ENCODE assay signal across 2 cellular contexts in genomic region chr6:82396964-82397761, GRCh38.
A peak's percentile ranks its signal among the peaks of the same experiment; 100 is the strongest.
TF ChIP-seq lines count a peak whose summit lies in the region.

No MANE protein-coding gene starts in this region.

TF ChIP-seq in HCT116, 20 proteins besides CTCF, POLR2A, EP300 and RAD21 (continued from another document):
- TF ChIP-seq FOSL1 (IDR thresholded peaks at IDR 0.05; ENCODE audit: low read depth) (peak; percentile 92), ELF1 (IDR thresholded peaks at IDR 0.05; ENCODE audit: borderline replicate concordance, low read depth) (no peak; the same call in 1 of the 2 replicates), ZFX (IDR thresholded peaks at IDR 0.05) (no peak), ZBTB33 (IDR thresholded peaks at IDR 0.05; ENCODE audit: extremely low read depth, insufficient replicate concordance, low read length) (peak; percentile 31), ATF3 (IDR thresholded peaks at IDR 0.05) (peak; percentile 71), ZNF274 (IDR thresholded peaks at IDR 0.05; ENCODE audit: low read depth, low read length) (no peak), SRF (IDR thresholded peaks at IDR 0.05; ENCODE audit: low read depth) (peak; percentile 88), SP1 (IDR thresholded peaks at IDR 0.05; ENCODE audit: low read depth) (peak; percentile 84), JUND (IDR thresholded peaks at IDR 0.05) (peak; percentile 88)
- TF ChIP-seq, protein P1, sequence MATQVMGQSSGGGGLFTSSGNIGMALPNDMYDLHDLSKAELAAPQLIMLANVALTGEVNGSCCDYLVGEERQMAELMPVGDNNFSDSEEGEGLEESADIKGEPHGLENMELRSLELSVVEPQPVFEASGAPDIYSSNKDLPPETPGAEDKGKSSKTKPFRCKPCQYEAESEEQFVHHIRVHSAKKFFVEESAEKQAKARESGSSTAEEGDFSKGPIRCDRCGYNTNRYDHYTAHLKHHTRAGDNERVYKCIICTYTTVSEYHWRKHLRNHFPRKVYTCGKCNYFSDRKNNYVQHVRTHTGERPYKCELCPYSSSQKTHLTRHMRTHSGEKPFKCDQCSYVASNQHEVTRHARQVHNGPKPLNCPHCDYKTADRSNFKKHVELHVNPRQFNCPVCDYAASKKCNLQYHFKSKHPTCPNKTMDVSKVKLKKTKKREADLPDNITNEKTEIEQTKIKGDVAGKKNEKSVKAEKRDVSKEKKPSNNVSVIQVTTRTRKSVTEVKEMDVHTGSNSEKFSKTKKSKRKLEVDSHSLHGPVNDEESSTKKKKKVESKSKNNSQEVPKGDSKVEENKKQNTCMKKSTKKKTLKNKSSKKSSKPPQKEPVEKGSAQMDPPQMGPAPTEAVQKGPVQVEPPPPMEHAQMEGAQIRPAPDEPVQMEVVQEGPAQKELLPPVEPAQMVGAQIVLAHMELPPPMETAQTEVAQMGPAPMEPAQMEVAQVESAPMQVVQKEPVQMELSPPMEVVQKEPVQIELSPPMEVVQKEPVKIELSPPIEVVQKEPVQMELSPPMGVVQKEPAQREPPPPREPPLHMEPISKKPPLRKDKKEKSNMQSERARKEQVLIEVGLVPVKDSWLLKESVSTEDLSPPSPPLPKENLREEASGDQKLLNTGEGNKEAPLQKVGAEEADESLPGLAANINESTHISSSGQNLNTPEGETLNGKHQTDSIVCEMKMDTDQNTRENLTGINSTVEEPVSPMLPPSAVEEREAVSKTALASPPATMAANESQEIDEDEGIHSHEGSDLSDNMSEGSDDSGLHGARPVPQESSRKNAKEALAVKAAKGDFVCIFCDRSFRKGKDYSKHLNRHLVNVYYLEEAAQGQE (IDR thresholded peaks at IDR 0.05; ENCODE audit: low read depth): no peak
TF ChIP-seq in HCT116: peak in this region for 13.

TF ChIP-seq in SK-N-SH, 30 proteins besides CTCF, POLR2A, EP300 and RAD21 (continued from another document):
- TF ChIP-seq RXRA (IDR thresholded peaks at IDR 0.05; ENCODE audit: borderline replicate concordance, low read depth) (peak; percentile 66; the same call in 1 of the 2 replicates), GATA2 (CRISPR knock-in tag; IDR thresholded peaks at IDR 0.05) (no peak), YY1 (IDR thresholded peaks at IDR 0.05; ENCODE audit: low read depth) (no peak; the same call in 1 of the 2 replicates), TCF12 (IDR thresholded peaks at IDR 0.05) (peak; percentile 98), FOSL2 (IDR thresholded peaks at IDR 0.05; ENCODE audit: borderline replicate concordance, low read depth) (peak; percentile 91), NFIC (IDR thresholded peaks at IDR 0.05; ENCODE audit: borderline replicate concordance) (peak; percentile 60; the same call in 1 of the 2 replicates)
